1 cellular context compared by ENCODE assay signal in genomic region chr1:164654200-164654599, GRCh38.
TF ChIP-seq lines count a peak whose summit lies in the region.

No MANE protein-coding gene starts in this region.

TF ChIP-seq in HEK293, 187 proteins besides CTCF, POLR2A, EP300 and RAD21 (continued from another document):
- no peak for TF ChIP-seq ZNF280D (tag by site-specific recombination; IDR thresholded peaks at IDR 0.05)
- 0 out of 2 replicates have a peak, but pooled peaks have one; percentile 13 for TF ChIP-seq PRDM1 (tag by site-specific recombination; IDR thresholded peaks at IDR 0.05)
- no peak for TF ChIP-seq ZBTB26 (tag by site-specific recombination; optimal IDR thresholded peaks at IDR 0.05)
- TF ChIP-seq ZNF664 (tag by site-specific recombination; IDR thresholded peaks at IDR 0.05): no peak
- no peak for TF ChIP-seq ZNF433 (tag by site-specific recombination; IDR thresholded peaks at IDR 0.05; ENCODE audit: low read depth)
- TF ChIP-seq ZNF133 (tag by site-specific recombination; IDR thresholded peaks at IDR 0.05): no peak
- no peak for TF ChIP-seq ZNF324 (tag by site-specific recombination; IDR thresholded peaks at IDR 0.05)
- TF ChIP-seq ZNF211 (tag by site-specific recombination; IDR thresholded peaks at IDR 0.05; ENCODE audit: low read depth): no peak
- no peak for TF ChIP-seq ZBTB10 (tag by site-specific recombination; IDR thresholded peaks at IDR 0.05)
- no peak for TF ChIP-seq ZBTB8A (tag by site-specific recombination; IDR thresholded peaks at IDR 0.05)
- TF ChIP-seq ZNF843 (tag by site-specific recombination; IDR thresholded peaks at IDR 0.05): 0 out of 2 replicates have a peak, but pooled peaks have one; percentile 8
- TF ChIP-seq ZNF239 (tag by site-specific recombination; IDR thresholded peaks at IDR 0.05): no peak
- TF ChIP-seq ZNF629 (tag by site-specific recombination; IDR thresholded peaks at IDR 0.05): peak; percentile 93
- no peak for TF ChIP-seq PRDM4 (tag by site-specific recombination; IDR thresholded peaks at IDR 0.05)
- TF ChIP-seq ZNF660 (tag by site-specific recombination; IDR thresholded peaks at IDR 0.05): no peak
- no peak for TF ChIP-seq ZNF792 (tag by site-specific recombination; IDR thresholded peaks at IDR 0.05)
- no peak for TF ChIP-seq ZNF704 (tag by site-specific recombination; IDR thresholded peaks at IDR 0.05)
- TF ChIP-seq ZNF292 (tag by site-specific recombination; IDR thresholded peaks at IDR 0.05; ENCODE audit: borderline replicate concordance, low read depth): no peak
- TF ChIP-seq INSM2 (tag by site-specific recombination; IDR thresholded peaks at IDR 0.05): no peak
- no peak for TF ChIP-seq IKZF3 (tag by site-specific recombination; IDR thresholded peaks at IDR 0.05)
- no peak for TF ChIP-seq YY2 (tag by site-specific recombination; IDR thresholded peaks at IDR 0.05)
- TF ChIP-seq ZNF24 (tag by site-specific recombination; IDR thresholded peaks at IDR 0.05): no peak
- peak; percentile 90 for TF ChIP-seq ATF2 (tag by site-specific recombination; IDR thresholded peaks at IDR 0.05; ENCODE audit: low read depth)
- 0 out of 2 replicates have a peak, but pooled peaks have one; percentile 42 for TF ChIP-seq SP7 (tag by site-specific recombination; IDR thresholded peaks at IDR 0.05)
- no peak for TF ChIP-seq ZNF555 (tag by site-specific recombination; conservative IDR thresholded peaks at IDR 0.05)
- TF ChIP-seq ZNF391 (tag by site-specific recombination; IDR thresholded peaks at IDR 0.05; ENCODE audit: borderline replicate concordance, low read depth): no peak
- TF ChIP-seq ZNF335 (tag by site-specific recombination; conservative IDR thresholded peaks at IDR 0.05): 0 out of 2 replicates have a peak, but pooled peaks have one; percentile 27
- no peak for TF ChIP-seq ZBTB49 (tag by site-specific recombination; IDR thresholded peaks at IDR 0.05; ENCODE audit: low read depth)
TF ChIP-seq in HEK293: peak in this region for 8.
